In genomic region chr2:195542067-195542466, GRCh38 we compare ENCODE assay signal across 16 cellular contexts.
"Had no signal": no experiment of that assay in that cellular context is flagged by ENCODE, and none has a peak within 500 bp of the region (broad histone marks: within the 10 kb centered on the region; RNA-seq: fewer than 3 reads in every experiment).

No MANE protein-coding gene starts in this region.

- H3K27ac ChIP-seq: body of pancreas, gastroesophageal sphincter, lower lobe of right lung, ovary, thoracic aorta, upper lobe of right lung had no signal

- ATAC-seq: body of pancreas, gastroesophageal sphincter, left cardiac atrium, lower lobe of right lung, sciatic nerve, T-helper 17 cell, upper lobe of right lung, WTC11 had no signal

- H3K4me3 Mint-ChIP-seq: neural crest cell, T-helper 17 cell, WTC11 had no signal

- H3K27me3 ChIP-seq: body of pancreas, gastroesophageal sphincter, ovary, upper lobe of right lung had no signal

- H3K4me3 ChIP-seq: body of pancreas, gastroesophageal sphincter, lower lobe of right lung, ovary, thoracic aorta, upper lobe of right lung had no signal

- H3K4me1 ChIP-seq: gastroesophageal sphincter had no signal

- H3K36me3 Mint-ChIP-seq: WTC11 had no signal

- H3K36me3 ChIP-seq: gastroesophageal sphincter, lower lobe of right lung, ovary, thoracic aorta, upper lobe of right lung had no signal

- DNase-seq: activated CD8-positive, alpha-beta memory T cell treated with anti-CD3 and anti-CD28 coated beads, Interleukin-2, amount 50 U/mL, for 48 hours; activated effector memory CD4-positive, alpha-beta T cell treated with Interleukin-2 at 50 U/mL for 16 hours; amniotic stem cell; body of pancreas; caudate nucleus; left cardiac atrium; lower lobe of right lung; ovary; SHP77 treated with DMSO at 0.1 percent for 48 hours; T-helper 17 cell; upper lobe of right lung had no signal

- H3K9me3 ChIP-seq: body of pancreas, lower lobe of right lung, ovary, thoracic aorta, upper lobe of right lung had no signal

- H3K27me3 Mint-ChIP-seq: T-helper 17 cell had no signal

- H3K9me3 Mint-ChIP-seq: neural crest cell had no signal

- H3K27ac Mint-ChIP-seq: T-helper 17 cell, WTC11 had no signal
